In genomic region chr6:32968770-32969684, GRCh38 we compare ENCODE assay signal across 8 cellular contexts. TPM values are rescaled to one million over a fixed set of nuclear protein-coding genes. Genes with fewer than 3 reads are reported as not detected.
DNase-seq lines count a peak whose midpoint lies in the region; ATAC-seq and TF ChIP-seq lines count a peak whose summit lies in the region.

No MANE protein-coding gene starts in this region.

- TF ChIP-seq CTCF in BE2C (IDR thresholded peaks at IDR 0.05; ENCODE audit: low read depth, low read length), result peak; percentile 12; the same call in 1 of the 2 replicates

- H3K27me3 ChIP-seq in BE2C (no peaks in the 10 kb centered on the region), MG63 (no peaks in the 10 kb centered on the region), aorta (ENCODE audit: control insufficient read depth in 1 of 2, insufficient read depth in 2 of 2, low read length in 1 of 2) (peaks cover 0 to 2% of the 10 kb centered on the region in 2 donors)

- H3K4me1 ChIP-seq in BE2C (peaks cover 5% of the 10 kb centered on the region; the same call in 1 of the 2 replicates), aorta (ENCODE audit: control insufficient read depth in 1 of 2, insufficient read depth in 2 of 2, low read length in 2 of 2) (no peaks in the 10 kb centered on the region)

- H3K9me3 ChIP-seq in BE2C, result no peaks in the 10 kb centered on the region
- no peaks in the 10 kb centered on the region for H3K9me3 ChIP-seq in MG63
- H3K9me3 ChIP-seq in aorta (ENCODE audit: control insufficient read depth, low read length), result no peaks in the 10 kb centered on the region

- peak overlapping the region; percentile 94 to 98 for H3K27ac ChIP-seq in aorta (ENCODE audit: low read depth in 1 of 2, low read length in 2 of 2)

- peak; percentile 78 for DNase-seq in BE2C
- DNase-seq in MG63, result peak; percentile 97
- DNase-seq in SW480 (ENCODE audit: low spot score), result peak; percentile 73
- DNase-seq in amniotic epithelial cell (ENCODE audit: low read depth), result peak; percentile 92
- peak; percentile 82 for DNase-seq in left cardiac atrium
- DNase-seq in pons (ENCODE audit: low spot score), result peak; percentile 88
- DNase-seq in aorta, result peak; percentile 82 to 92

- WGBS in aorta, 2 donors, result 1% methylated on average over 38 to 47 of the region's 47 CpGs

- H3K36me3 ChIP-seq in BE2C (peaks cover 34% of the 10 kb centered on the region), MG63 (peaks cover 40% of the 10 kb centered on the region), aorta (ENCODE audit: control insufficient read depth in 1 of 2, insufficient read depth in 2 of 2, low read length in 1 of 2) (peaks cover 0 to 2% of the 10 kb centered on the region in 2 donors)

- intact Hi-C loops in left cardiac atrium (cut with DNase I) (no loop called here), aorta (cut with DNase I) (loop anchor here in 1 of 2 donors (1.0 to 5.0 kb wide), 2 partner anchors 16 to 233 kb away; partner anchors contain the start of genes HLA-DMA, HSD17B8, RXRB and SLC39A7)

- H3K4me3 ChIP-seq in BE2C (ENCODE audit: low read depth, low read length), result peak overlapping the region; percentile 88
- peak overlapping the region; percentile 79 for H3K4me3 ChIP-seq in MG63
- H3K4me3 ChIP-seq in aorta (ENCODE audit: low read length in 2 of 2), result peak overlapping the region; percentile 95 to 96

- peak; percentile 8 for ATAC-seq in GM19328 (IDR thresholded peaks at IDR 0.05; ENCODE audit: unreplicated experiment)
- ATAC-seq in left cardiac atrium, result peak; percentile 38 to 45
- peak; percentile 63 for ATAC-seq in aorta (ENCODE audit: low FRiP score)

RNA-seq across cellular contexts. Expression of gene BRD2, which starts 0.6 kb away (rescaled TPM):
- 257 TPM for polyA plus RNA-seq in BE2C (2012; ENCODE audit: insufficient read depth, insufficient read length, low read depth)
- total RNA-seq in MG63 (2014; rRNA removed; shearing (Covaris generic); ENCODE audit: low replicate concordance), result 207 and 281 TPM in 2 replicates
- total RNA-seq in left cardiac atrium (10 to 100 TPM; 79.3 to 97.5 TPM), aorta (100 to 1,000 TPM; 166 to 181 TPM)
- 100 to 1,000 TPM in 1 of 2 donors, 10 to 100 TPM in 1; 71.0 to 145 TPM for polyA plus RNA-seq in aorta

RNA-seq across cellular contexts. Expression of gene HLA-DMA, which starts 16.1 kb away (rescaled TPM):
- 0.56 TPM for polyA plus RNA-seq in BE2C (2012; ENCODE audit: insufficient read depth, insufficient read length, low read depth)
- 16.8 and 18.9 TPM in 2 replicates for total RNA-seq in MG63 (2014; rRNA removed; shearing (Covaris generic); ENCODE audit: low replicate concordance)
- 10 to 100 TPM; 20.5 to 38.8 TPM for total RNA-seq in left cardiac atrium
- 100 to 1,000 TPM in 1 of 2 donors, 10 to 100 TPM in 1; 36.9 to 109 TPM for total RNA-seq in aorta
- polyA plus RNA-seq in aorta, result 10 to 100 TPM in 1 of 2 donors, 1 to 10 TPM in 1; 9.8 to 33.3 TPM

RNA-seq across cellular contexts. Expression of gene HLA-DMB, which starts 28.2 kb away (rescaled TPM):
- not detected for polyA plus RNA-seq in BE2C (2012; ENCODE audit: insufficient read depth, insufficient read length, low read depth)
- total RNA-seq in MG63 (2014; rRNA removed; shearing (Covaris generic); ENCODE audit: low replicate concordance), result 0.76 and 0.79 TPM in 2 replicates
- total RNA-seq in left cardiac atrium, result 10 to 100 TPM in 1 of 2 donors, 1 to 10 TPM in 1; 6.9 to 15.8 TPM
- 10 to 100 TPM; 20.1 to 73.1 TPM for total RNA-seq in aorta
- polyA plus RNA-seq in aorta, result 10 to 100 TPM in 1 of 2 donors, 1 to 10 TPM in 1; 3.6 to 35.7 TPM

RNA-seq across cellular contexts. Expression of gene HLA-DOA, which starts 40.4 kb away (rescaled TPM):
- polyA plus RNA-seq in BE2C (2012; ENCODE audit: insufficient read depth, insufficient read length, low read depth), result not detected
- total RNA-seq in MG63 (2014; rRNA removed; shearing (Covaris generic); ENCODE audit: low replicate concordance), result not detected in 2 replicates
- total RNA-seq in left cardiac atrium (1 to 10 TPM; 1.8 to 3.0 TPM), aorta (10 to 100 TPM; 10.4 to 16.7 TPM)
- 1 to 10 TPM in 1 of 2 donors, under 1 TPM in 1; 0.28 to 2.8 TPM for polyA plus RNA-seq in aorta

Comparison
In these comparisons a context has a peak if more than half of its experiments do, and no peak if none do; other contexts are left out.
1. Peak in every context shown above with its lines: DNase-seq, ATAC-seq, H3K4me3 ChIP-seq and H3K27ac ChIP-seq.
2. ATAC-seq: peak in every context shown above with its lines; median percentile 63 in aorta; 42 in left cardiac atrium; 8 in GM19328.